In genomic region chr17:61484174-61484573, GRCh38 we compare ENCODE assay signal across 22 cellular contexts. TPM values are rescaled to one million over a fixed set of nuclear protein-coding genes. Genes with fewer than 3 reads are reported as not detected.
DNase-seq lines count a peak whose midpoint lies in the region; ATAC-seq and TF ChIP-seq lines count a peak whose summit lies in the region.
"Had no signal": no experiment of that assay in that cellular context is flagged by ENCODE, and none has a peak within 500 bp of the region (broad histone marks: within the 10 kb centered on the region; RNA-seq: fewer than 3 reads in every experiment).

No MANE protein-coding gene starts in this region.

- no peaks in the 10 kb centered on the region for H3K9me3 ChIP-seq in stomach
- H3K9me3 ChIP-seq in spleen = no peaks in the 10 kb centered on the region
- H3K9me3 ChIP-seq: A549 had no signal

- WGBS in stomach, 5 donors = 91 to 97% (median 95%) methylated on average over 5 of the region's 5 CpGs
- WGBS in spleen, 5 donors = 89 to 93% (median 90%) methylated on average over 5 of the region's 5 CpGs

- TF ChIP-seq EP300 in stomach (IDR thresholded peaks at IDR 0.05) = no peak

- DNase-seq in NCI-H524 (lab: John Stamatoyannopoulos, UW) (peak; percentile 7 to 17), NCI-H524 treated with DMSO at 0.1 percent for 48 hours (lab: John Stamatoyannopoulos, UW) (no peak), NCI-H1694 (lab: John Stamatoyannopoulos, UW) (peak; percentile 97), NCI-H69 (lab: John Stamatoyannopoulos, UW) (peak; percentile 89), stomach (peak; percentile 20), spleen (no peak)
- DNase-seq: CD4-positive, CD25-positive, alpha-beta regulatory T cell; DMS153; HCEC 1CT; KBM-7; NCI-H1092; NCI-H187; NCI-H226; NK-92 treated with Interleukin-12 subunit alpha and Interleukin-12 subunit beta, amount 100 ng/mL, for 24 hours; SIG-M5; T-cell had no signal

- peaks cover 0 to 9% (median 0%) of the 10 kb centered on the region in 3 donors for H3K27me3 ChIP-seq in stomach
- peaks cover 0 to 41% (median 0%) of the 10 kb centered on the region in 7 donors for H3K27me3 ChIP-seq in spleen (replicated peaks in 1 of 7)

- H3K4me3 ChIP-seq in stomach = no peak overlapping the region
- no peak overlapping the region for H3K4me3 ChIP-seq in spleen
- H3K4me3 ChIP-seq: A549, GM23338 had no signal

- TF ChIP-seq POLR2A in stomach (IDR thresholded peaks at IDR 0.05) (no peak), spleen (IDR thresholded peaks at IDR 0.05) (no peak)

- ATAC-seq in GM19351 (IDR thresholded peaks at IDR 0.05; ENCODE audit: unreplicated experiment) = no peak
- ATAC-seq: A549, GM23338, Panc1, T-cell had no signal

- H3K36me3 ChIP-seq in stomach (no peaks in the 10 kb centered on the region), spleen (no peaks in the 10 kb centered on the region)

- no peak for TF ChIP-seq CTCF in stomach (IDR thresholded peaks at IDR 0.05)
- no peak for TF ChIP-seq CTCF in spleen (IDR thresholded peaks at IDR 0.05 in 8 of 11, conservative IDR thresholded peaks at IDR 0.05 in 3 of 11)

- no peak overlapping the region for H3K27ac ChIP-seq in stomach
- H3K27ac ChIP-seq in spleen = no peak overlapping the region
- H3K27ac ChIP-seq: A549, HL-60 had no signal

- intact Hi-C loops in stomach (cut with DNase I; ENCODE audit: low total_unique reads) (no loop called here), spleen (cut with DNase I; ENCODE audit: low total_unique reads) (no loop called here)

- no peaks in the 10 kb centered on the region for H3K4me1 ChIP-seq in stomach
- H3K4me1 ChIP-seq in spleen = peaks cover 0 to 6% (median 0%) of the 10 kb centered on the region in 6 donors

RNA-seq across cellular contexts. Expression of gene TBX4, which starts 32.0 kb away (rescaled TPM):
- total RNA-seq in stomach = under 1 TPM in 1 of 5 donors, not detected in 4; 0.73 TPM
- polyA plus RNA-seq in stomach = under 1 TPM in 1 of 3 donors, not detected in 2; 0.08 TPM
- not detected for total RNA-seq in spleen
- not detected for polyA plus RNA-seq in spleen
- total RNA-seq: CD4-positive, CD25-positive, alpha-beta regulatory T cell; GM23338; HT-29; T-cell had no signal
- polyA plus RNA-seq: CD4-positive, CD25-positive, alpha-beta regulatory T cell; GM23338 had no signal

Comparison
In these comparisons a context has a peak if more than half of its experiments do, and no peak if none do; other contexts are left out.
1. DNase-seq: peak in NCI-H524 (2 of 2), NCI-H1694 (single experiment), NCI-H69 (single experiment) and stomach (single experiment); none in NCI-H524 treated with DMSO at 0.1 percent for 48 hours (single experiment) and spleen (single experiment).